1 cellular context compared by ENCODE assay signal in genomic region chr16:8866118-8866883, GRCh38.
TF ChIP-seq lines count a peak whose summit lies in the region.

No MANE protein-coding gene starts in this region.

TF ChIP-seq in H1, 55 proteins besides CTCF, POLR2A, EP300 and RAD21:
- TF ChIP-seq CHD2 (IDR thresholded peaks at IDR 0.05; ENCODE audit: low read length), result peak; percentile 13; the same call in 1 of the 2 replicates
- peak; percentile 86 for TF ChIP-seq SAP30 (IDR thresholded peaks at IDR 0.05; ENCODE audit: insufficient read depth, insufficient replicate concordance, low read length)
- no peak for TF ChIP-seq EZH2 (IDR thresholded peaks at IDR 0.05; ENCODE audit: low read depth, low read length, severe bottlenecking)
- no peak for TF ChIP-seq BCL11A (IDR thresholded peaks at IDR 0.05; ENCODE audit: low read depth in 2 of 2, low read length in 2 of 2)
- TF ChIP-seq POU5F1 (IDR thresholded peaks at IDR 0.05; ENCODE audit: low read depth, low read length), result no peak
- peak; percentile 78 for TF ChIP-seq TAF1 (IDR thresholded peaks at IDR 0.05; ENCODE audit: low read depth, low read length)
- TF ChIP-seq SP4 (IDR thresholded peaks at IDR 0.05; ENCODE audit: low read length), result peak; percentile 36; the same call in 1 of the 2 replicates
- no peak for TF ChIP-seq RXRA (IDR thresholded peaks at IDR 0.05; ENCODE audit: insufficient read depth, low read depth, low read length)
- no peak for TF ChIP-seq PHF8 (conservative IDR thresholded peaks at IDR 0.05; ENCODE audit: low read depth, low read length)
- TF ChIP-seq GTF2F1 (IDR thresholded peaks at IDR 0.05; ENCODE audit: borderline replicate concordance, low read depth, low read length), result no peak
- no peak for TF ChIP-seq CEBPB (IDR thresholded peaks at IDR 0.05; ENCODE audit: low read depth, low read length)
- TF ChIP-seq HDAC2 (IDR thresholded peaks at IDR 0.05; ENCODE audit: borderline replicate concordance in 1 of 2, low read depth in 2 of 2, low read length in 2 of 2), result peak; percentile 61 to 65; a peak in 1 of 4 replicates
- TF ChIP-seq SP1 (IDR thresholded peaks at IDR 0.05; ENCODE audit: low read depth, low read length), result peak; percentile 71; the same call in 1 of the 2 replicates
- TF ChIP-seq POLR2AphosphoS5 (IDR thresholded peaks at IDR 0.05; ENCODE audit: low read depth, low read length), result peak; percentile 82
- TF ChIP-seq, protein P1, sequence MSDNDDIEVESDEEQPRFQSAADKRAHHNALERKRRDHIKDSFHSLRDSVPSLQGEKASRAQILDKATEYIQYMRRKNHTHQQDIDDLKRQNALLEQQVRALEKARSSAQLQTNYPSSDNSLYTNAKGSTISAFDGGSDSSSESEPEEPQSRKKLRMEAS (IDR thresholded peaks at IDR 0.05), result peak; percentile 95
- 0 out of 2 replicates have a peak, but pooled peaks have one; percentile 47 for TF ChIP-seq YY1 (IDR thresholded peaks at IDR 0.05; ENCODE audit: low read depth, low read length)
- no peak for TF ChIP-seq CBX8 (IDR thresholded peaks at IDR 0.05; ENCODE audit: borderline replicate concordance, low read depth, low read length)
- TF ChIP-seq KDM1A (IDR thresholded peaks at IDR 0.05; ENCODE audit: borderline replicate concordance, low read length), result peak; percentile 76; the same call in 1 of the 2 replicates
- no peak for TF ChIP-seq CTBP2 (IDR thresholded peaks at IDR 0.05; ENCODE audit: borderline replicate concordance, insufficient read depth, insufficient read length, low read length)
- TF ChIP-seq SUZ12 (IDR thresholded peaks at IDR 0.05; ENCODE audit: low read length), result no peak
- TF ChIP-seq E2F6 (IDR thresholded peaks at IDR 0.05), result peak; percentile 77
- no peak for TF ChIP-seq SP2 (IDR thresholded peaks at IDR 0.05; ENCODE audit: low read length)
- no peak for TF ChIP-seq ZNF274 (IDR thresholded peaks at IDR 0.05; ENCODE audit: borderline replicate concordance, extremely low read depth, low read length)
- peak; percentile 55 for TF ChIP-seq NANOG (IDR thresholded peaks at IDR 0.05; ENCODE audit: insufficient read depth, low read depth, low read length, poor library complexity, severe bottlenecking)
- no peak for TF ChIP-seq BACH1 (IDR thresholded peaks at IDR 0.05; ENCODE audit: low read length)
- no peak for TF ChIP-seq JUND (IDR thresholded peaks at IDR 0.05; ENCODE audit: low read length)
- TF ChIP-seq KDM4A (IDR thresholded peaks at IDR 0.05; ENCODE audit: low read depth, low read length, severe bottlenecking), result no peak
- TF ChIP-seq TCF12 (IDR thresholded peaks at IDR 0.05; ENCODE audit: low read depth, low read length), result 0 out of 2 replicates have a peak, but pooled peaks have one; percentile 22
- TF ChIP-seq TEAD4 (IDR thresholded peaks at IDR 0.05; ENCODE audit: low read depth, low read length), result peak; percentile 97
- TF ChIP-seq SIRT6 (IDR thresholded peaks at IDR 0.05; ENCODE audit: low read length), result no peak
- peak; percentile 96 for TF ChIP-seq SIN3A (conservative IDR thresholded peaks at IDR 0.05 in 1 of 2, IDR thresholded peaks at IDR 0.05 in 1 of 2; ENCODE audit: low read depth in 1 of 2, low read length in 2 of 2)
- TF ChIP-seq EGR1 (IDR thresholded peaks at IDR 0.05; ENCODE audit: borderline replicate concordance, low read depth, low read length), result peak; percentile 27; the same call in 1 of the 2 replicates
- peak; percentile 73 for TF ChIP-seq CREB1 (IDR thresholded peaks at IDR 0.05)
- TF ChIP-seq TBP (IDR thresholded peaks at IDR 0.05; ENCODE audit: low read depth, low read length), result no peak
- TF ChIP-seq FOSL1 (IDR thresholded peaks at IDR 0.05; ENCODE audit: insufficient read depth, low read depth, low read length), result no peak
- TF ChIP-seq CBX5 (IDR thresholded peaks at IDR 0.05; ENCODE audit: low read depth, low read length), result no peak
- no peak; the same call in 1 of the 2 replicates for TF ChIP-seq RBBP5 (IDR thresholded peaks at IDR 0.05; ENCODE audit: borderline replicate concordance, low read depth, low read length)
- peak; percentile 63 for TF ChIP-seq ASH2L (IDR thresholded peaks at IDR 0.05; ENCODE audit: low read length)
- TF ChIP-seq USF2 (IDR thresholded peaks at IDR 0.05; ENCODE audit: low read length), result peak; percentile 85
